In the genomic region with DNA sequence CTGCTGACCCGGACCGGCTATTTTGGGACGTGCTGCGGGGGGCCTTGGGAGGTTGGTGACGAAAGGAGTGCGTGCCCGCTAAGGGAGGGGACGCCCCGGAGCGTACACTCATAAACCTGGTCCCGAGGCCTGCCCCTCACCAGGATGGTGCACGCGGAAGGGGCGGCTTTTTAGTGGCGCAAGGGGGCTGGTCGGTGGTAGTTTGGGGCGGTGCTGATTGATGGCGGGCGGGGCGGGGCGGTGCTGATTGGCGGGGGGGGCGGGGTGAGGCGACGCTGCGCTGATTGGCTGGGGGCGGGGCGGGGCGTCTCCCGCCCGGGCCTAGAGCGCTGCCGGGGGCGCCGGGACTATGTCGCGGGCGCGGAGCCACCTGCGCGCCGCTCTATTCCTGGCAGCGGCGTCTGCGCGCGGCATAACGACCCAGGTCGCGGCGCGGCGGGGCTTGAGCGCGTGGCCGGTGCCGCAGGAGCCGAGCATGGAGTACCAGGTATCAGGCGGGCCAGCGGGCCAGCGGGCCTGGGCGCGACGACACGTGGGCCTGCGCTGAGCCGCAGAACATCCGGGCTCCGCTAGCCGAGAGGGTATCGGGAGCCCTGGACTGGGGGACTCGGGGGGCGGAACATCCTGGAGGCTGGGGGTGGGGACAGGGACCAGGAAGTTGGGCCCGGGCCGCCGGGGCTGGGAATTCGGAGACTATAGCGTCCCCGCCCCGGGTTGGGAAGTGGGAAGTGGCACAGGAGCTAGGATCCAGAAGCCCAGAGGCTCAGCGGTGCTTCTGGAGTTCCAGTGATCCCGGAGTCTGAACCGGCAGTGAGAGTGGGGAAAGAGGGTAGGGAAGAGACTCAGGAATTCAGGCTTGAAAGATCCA, we compare ENCODE assay signal across 8 cellular contexts. TPM values are rescaled to one million over a fixed set of nuclear protein-coding genes. Genes with fewer than 3 reads are reported as not detected.
DNase-seq lines count a peak whose midpoint lies in the region; ATAC-seq and TF ChIP-seq lines count a peak whose summit lies in the region.

A gene with protein sequence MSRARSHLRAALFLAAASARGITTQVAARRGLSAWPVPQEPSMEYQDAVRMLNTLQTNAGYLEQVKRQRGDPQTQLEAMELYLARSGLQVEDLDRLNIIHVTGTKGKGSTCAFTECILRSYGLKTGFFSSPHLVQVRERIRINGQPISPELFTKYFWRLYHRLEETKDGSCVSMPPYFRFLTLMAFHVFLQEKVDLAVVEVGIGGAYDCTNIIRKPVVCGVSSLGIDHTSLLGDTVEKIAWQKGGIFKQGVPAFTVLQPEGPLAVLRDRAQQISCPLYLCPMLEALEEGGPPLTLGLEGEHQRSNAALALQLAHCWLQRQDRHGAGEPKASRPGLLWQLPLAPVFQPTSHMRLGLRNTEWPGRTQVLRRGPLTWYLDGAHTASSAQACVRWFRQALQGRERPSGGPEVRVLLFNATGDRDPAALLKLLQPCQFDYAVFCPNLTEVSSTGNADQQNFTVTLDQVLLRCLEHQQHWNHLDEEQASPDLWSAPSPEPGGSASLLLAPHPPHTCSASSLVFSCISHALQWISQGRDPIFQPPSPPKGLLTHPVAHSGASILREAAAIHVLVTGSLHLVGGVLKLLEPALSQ (plus strand): TSS at position 307 of the 868 bp plus-strand sequence. CDS start 43 bp downstream, at position 350.

- TF ChIP-seq EP300 in esophagus muscularis mucosa (IDR thresholded peaks at IDR 0.05) = no peak

- peak within 1 kb of the TSS; percentile 45 for H3K18ac ChIP-seq in IMR-90 (ENCODE audit: low read depth, low read length)

- 1% methylated on average over 41 of the region's 83 CpGs; no CpG with 5 or more reads in 1 of the 2 experiments for WGBS in IMR-90 (ENCODE audit: extremely low coverage in 2 of 2, insufficient read length in 1 of 2), 2 experiments
- WGBS in esophagus muscularis mucosa = 1% methylated on average over 26 of the region's 83 CpGs

- H4K20me1 ChIP-seq in IMR-90 (ENCODE audit: insufficient read depth, low read length) = no peaks in the 10 kb centered on the region

- CTCF ChIA-PET in IMR-90 (lab: Yijun Ruan, JAX) = no interaction called here
- CTCF ChIA-PET in Panc1 (lab: Charles Lee) = interaction anchor here (1.0 kb wide), 1 partner anchor 67 kb away, joined by 3 read pairs; no protein-coding TSS in a partner anchor

- H3K27ac ChIP-seq in IMR-90 (ENCODE audit: insufficient read depth, low read length) = peak within 1 kb of the TSS; percentile 79
- peak within 1 kb of the TSS; percentile 91 for H3K27ac ChIP-seq in Panc1 (ENCODE audit: low read length)
- H3K27ac ChIP-seq in esophagus muscularis mucosa (replicated peaks in 1 of 4) = peak within 1 kb of the TSS; percentile 82 to 98 (median 94)

- peaks cover 15% of the 10 kb centered on the region; the same call in 1 of the 2 replicates for H3K9me1 ChIP-seq in IMR-90 (ENCODE audit: insufficient read depth, low read length)

- peak within 1 kb of the TSS; percentile 100 for H2AFZ ChIP-seq in IMR-90 (replicated peaks; ENCODE audit: low read length, poor library complexity)

- H2BK5ac ChIP-seq in IMR-90 (ENCODE audit: low read depth, low read length, poor library complexity, severe bottlenecking) = peak within 1 kb of the TSS; percentile 92

- peak within 1 kb of the TSS; percentile 94 for H3K56ac ChIP-seq in IMR-90 (ENCODE audit: extremely low read depth, insufficient read depth, low read length)

- peak; percentile 78 for TF ChIP-seq POLR2A in IMR-90 (IDR thresholded peaks at IDR 0.05; ENCODE audit: low read depth, low read length)
- peak; percentile 53 for TF ChIP-seq POLR2A in esophagus muscularis mucosa (IDR thresholded peaks at IDR 0.05; ENCODE audit: low read depth)

- POLR2A ChIA-PET in IMR-90 (lab: Charles Lee; ENCODE audit: unreplicated experiment) = interaction anchor here (1.5 kb wide), 1 partner anchor 10 kb away, joined by 15 read pairs; no protein-coding TSS in a partner anchor
- POLR2A ChIA-PET in Panc1 (lab: Charles Lee) = interaction anchor here (0.6 kb wide), 1 partner anchor 68 kb away, joined by 3 read pairs; a partner anchor contains a TSS

- peak within 1 kb of the TSS; percentile 98 for H3K4ac ChIP-seq in IMR-90 (ENCODE audit: low read depth, low read length)

- H2BK20ac ChIP-seq in IMR-90 (ENCODE audit: low read depth, low read length) = no peak within 1 kb of the TSS; the same call in 1 of the 2 replicates

- intact Hi-C loops in IMR-90 (cut with micrococcal nuclease) (loop anchor here (5.0 kb wide), 2 partner anchors 49 to 114 kb away; a partner anchor contains a TSS), Panc1 (cut with micrococcal nuclease; ENCODE audit: unreplicated experiment) (loop anchor here (10.0 kb wide), 1 partner anchor 72 kb away; a partner anchor contains a TSS), esophagus muscularis mucosa (cut with DNase I) (loop anchor here (5.0 kb wide), 1 partner anchor 119 kb away; no protein-coding TSS in a partner anchor)

- H3K23ac ChIP-seq in IMR-90 (ENCODE audit: low read depth, low read length) = peak within 1 kb of the TSS; percentile 93

- peak within 1 kb of the TSS; percentile 49; the same call in 2 of the 3 replicates for H2BK15ac ChIP-seq in IMR-90 (ENCODE audit: low read depth, low read length)

- H4K8ac ChIP-seq in IMR-90 (ENCODE audit: low read depth in 2 of 2, low read length in 2 of 2) = peak within 1 kb of the TSS; percentile 84 to 98

- H3K9ac ChIP-seq in IMR-90 (ENCODE audit: low read depth, low read length) = peak within 1 kb of the TSS; percentile 94

- DNase-seq in DMS153 (lab: John Stamatoyannopoulos, UW) (peak; percentile 57), IMR-90 (peak; percentile 85), Panc1 (ENCODE audit: low read depth, low spot score) (no peak), esophagus muscularis mucosa (ENCODE audit: extremely low spot score) (peak; percentile 97), myocyte (ENCODE audit: low read depth) (peak; percentile 93)
- peak; percentile 85 to 89 for DNase-seq in activated T-cell treated with anti-CD3 and anti-CD28 coated beads, Interleukin-2, amount 50 U/mL, for 48 hours
- DNase-seq in stimulated activated CD8-positive, alpha-beta memory T cell treated with anti-CD3 and anti-CD28 coated beads, Interleukin-7, amount 100 ng/mL, for 48 hours (ENCODE audit: extremely low read depth in 1 of 2, low read depth in 1 of 2) = peak; percentile 67 to 84

- no peak for TF ChIP-seq RAD21 in IMR-90 (IDR thresholded peaks at IDR 0.05; ENCODE audit: low read length)

- BruUV-seq in IMR-90 (replicated peaks; lab: Mats Ljungman, UMichigan) = no TSS peak
- BruUV-seq in Panc1 (replicated peaks; lab: Mats Ljungman, UMichigan) = no TSS peak

- H2AK5ac ChIP-seq in IMR-90 (ENCODE audit: low read depth, low read length) = peak within 1 kb of the TSS; percentile 96

- TF ChIP-seq CTCF in IMR-90 (conservative IDR thresholded peaks at IDR 0.05; ENCODE audit: low read depth, low read length) = no peak
- TF ChIP-seq CTCF in Panc1 (IDR thresholded peaks at IDR 0.05) = no peak
- TF ChIP-seq CTCF in esophagus muscularis mucosa (IDR thresholded peaks at IDR 0.05) = no peak

- peak; percentile 51 for ATAC-seq in GM21526 (IDR thresholded peaks at IDR 0.05; ENCODE audit: low FRiP score, unreplicated experiment)
- peak; percentile 93 for ATAC-seq in IMR-90 (ENCODE audit: low read depth)
- peak; percentile 92 for ATAC-seq in Panc1

- dilution Hi-C loops in IMR-90 (cut with HindIII; ENCODE audit: low sequenced_read_pairs, unreplicated experiment) = no loop called here

- in situ Hi-C loops in IMR-90 (cut with MboI; ENCODE audit: low sequenced_read_pairs) = no loop called here
- in situ Hi-C loops in Panc1 (cut with HindIII; ENCODE audit: low pct_unique_long_range_greater_than_20kb, low sequenced_read_pairs) = no loop called here

- H3K4me1 ChIP-seq in IMR-90 (ENCODE audit: control insufficient read depth, insufficient read depth, low read length) (peaks cover 15% of the 10 kb centered on the region), Panc1 (ENCODE audit: control insufficient read depth, insufficient read depth, low read length) (peaks cover 12% of the 10 kb centered on the region), esophagus muscularis mucosa (peaks cover 20 to 41% (median 36%) of the 10 kb centered on the region in 4 donors)

- peak within 1 kb of the TSS; percentile 80 for H4K5ac ChIP-seq in IMR-90 (ENCODE audit: low read depth, low read length)

- H3K4me2 ChIP-seq in IMR-90 (ENCODE audit: low read depth, low read length) = peak within 1 kb of the TSS; percentile 93

- peak within 1 kb of the TSS; percentile 98 for H3K14ac ChIP-seq in IMR-90 (replicated peaks; ENCODE audit: low read depth, low read length)

- H3K4me3 ChIP-seq in IMR-90 (ENCODE audit: insufficient read depth, low read depth, low read length) (peak within 1 kb of the TSS; percentile 71), Panc1 (ENCODE audit: low read depth in 2 of 2, low read length in 2 of 2) (peak within 1 kb of the TSS; percentile 80 to 81), esophagus muscularis mucosa (peak within 1 kb of the TSS; percentile 64 to 85 (median 80))

- peak within 1 kb of the TSS; percentile 84 for H4K91ac ChIP-seq in IMR-90 (ENCODE audit: insufficient read depth, low read depth, low read length)

- H3K27me3 ChIP-seq in IMR-90 (ENCODE audit: control insufficient read depth, insufficient read depth, low read length) (no peaks in the 10 kb centered on the region), Panc1 (ENCODE audit: control insufficient read depth, insufficient read depth, low read length) (no peaks in the 10 kb centered on the region), esophagus muscularis mucosa (no peaks in the 10 kb centered on the region)

- peak within 1 kb of the TSS; percentile 85 for H2BK120ac ChIP-seq in IMR-90 (ENCODE audit: low read depth, low read length)

- peaks cover 27 to 45% of the 10 kb centered on the region in 2 experiments for H3K79me1 ChIP-seq in IMR-90 (ENCODE audit: low read depth in 1 of 2, low read length in 2 of 2)

- peaks cover 18% of the 10 kb centered on the region for H3K36me3 ChIP-seq in IMR-90 (ENCODE audit: control insufficient read depth, insufficient read depth, low read length)
- H3K36me3 ChIP-seq in Panc1 (ENCODE audit: control insufficient read depth, insufficient read depth, low read length) = no peaks in the 10 kb centered on the region
- peaks cover 0 to 35% (median 22%) of the 10 kb centered on the region in 4 donors for H3K36me3 ChIP-seq in esophagus muscularis mucosa

- no peaks in the 10 kb centered on the region for H3K9me3 ChIP-seq in IMR-90 (ENCODE audit: control insufficient read depth, insufficient read depth, low read length)
- H3K9me3 ChIP-seq in Panc1 (ENCODE audit: control insufficient read depth, insufficient read depth, low read depth, low read length) = no peaks in the 10 kb centered on the region
- H3K9me3 ChIP-seq in esophagus muscularis mucosa = no peaks in the 10 kb centered on the region

- H2AK9ac ChIP-seq in IMR-90 (replicated peaks; ENCODE audit: low read depth, low read length, poor library complexity) = peak within 1 kb of the TSS; percentile 99

RNA-seq across cellular contexts. Expression of the gene that starts here (rescaled TPM):
- 43.9 and 45.5 TPM in 2 replicates for total RNA-seq in IMR-90 (2012; rRNA removed)
- polyA plus RNA-seq in IMR-90 (2012; rRNA removed) = 71.5 and 75.7 TPM in 2 replicates
- polyA plus RNA-seq in IMR-90 (2012; cell fraction: cytosol; rRNA removed) = 39.9 and 56.3 TPM in 2 replicates
- polyA plus RNA-seq in IMR-90 (2012; cell fraction: nucleus; rRNA removed; ENCODE audit: low replicate concordance) = 94.7 and 201 TPM in 2 replicates
- total RNA-seq in Panc1 (2021; ENCODE audit: unreplicated experiment) = 56.5 TPM
- polyA plus RNA-seq in Panc1 (2012; ENCODE audit: insufficient read length) = 62.7 TPM
- total RNA-seq in esophagus muscularis mucosa = 10 to 100 TPM; 36.1 to 56.3 (median 50.1) TPM
- 141 and 200 TPM in 2 replicates for total RNA-seq in myocyte
- 73.8 TPM for polyA plus RNA-seq in myocyte (2012)
